Comparison of ENCODE assay signal across 3 cellular contexts in the genomic region with DNA sequence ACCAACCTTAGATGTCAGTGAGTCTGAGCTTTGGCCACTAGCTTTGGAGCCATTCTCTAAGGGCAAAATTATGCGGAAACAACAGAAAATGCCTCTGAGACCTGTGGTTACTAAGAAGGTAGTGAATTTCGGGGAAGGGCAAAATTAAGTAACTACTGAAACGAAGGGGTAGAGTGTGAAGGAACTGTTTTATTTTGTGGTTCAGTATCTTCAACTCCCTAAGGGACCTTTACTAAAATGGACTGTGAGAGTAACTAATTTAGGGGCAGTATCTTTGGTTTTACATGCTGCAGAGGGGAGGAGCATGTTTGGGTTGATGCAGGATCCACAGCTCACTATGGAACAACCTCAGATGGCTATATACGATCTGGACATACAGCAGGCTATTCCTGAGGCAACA. TPM values are rescaled to one million over a fixed set of nuclear protein-coding genes. Genes with fewer than 3 reads are reported as not detected.
"Had no signal": no experiment of that assay in that cellular context is flagged by ENCODE, and none has a peak within 500 bp of the region (broad histone marks: within the 10 kb centered on the region; RNA-seq: fewer than 3 reads in every experiment).

No MANE protein-coding gene starts in this region.

- ATAC-seq: GM12878 had no signal

- DNase-seq: GDM1, GF-D8 had no signal

- H3K4me3 ChIP-seq: GM12878 had no signal

RNA-seq across cellular contexts. Expression of a gene that starts 8.0 kb away (rescaled TPM):
- total RNA-seq: GM12878 had no signal
